ENCODE assay signal across 9 cellular contexts in the genomic region with DNA sequence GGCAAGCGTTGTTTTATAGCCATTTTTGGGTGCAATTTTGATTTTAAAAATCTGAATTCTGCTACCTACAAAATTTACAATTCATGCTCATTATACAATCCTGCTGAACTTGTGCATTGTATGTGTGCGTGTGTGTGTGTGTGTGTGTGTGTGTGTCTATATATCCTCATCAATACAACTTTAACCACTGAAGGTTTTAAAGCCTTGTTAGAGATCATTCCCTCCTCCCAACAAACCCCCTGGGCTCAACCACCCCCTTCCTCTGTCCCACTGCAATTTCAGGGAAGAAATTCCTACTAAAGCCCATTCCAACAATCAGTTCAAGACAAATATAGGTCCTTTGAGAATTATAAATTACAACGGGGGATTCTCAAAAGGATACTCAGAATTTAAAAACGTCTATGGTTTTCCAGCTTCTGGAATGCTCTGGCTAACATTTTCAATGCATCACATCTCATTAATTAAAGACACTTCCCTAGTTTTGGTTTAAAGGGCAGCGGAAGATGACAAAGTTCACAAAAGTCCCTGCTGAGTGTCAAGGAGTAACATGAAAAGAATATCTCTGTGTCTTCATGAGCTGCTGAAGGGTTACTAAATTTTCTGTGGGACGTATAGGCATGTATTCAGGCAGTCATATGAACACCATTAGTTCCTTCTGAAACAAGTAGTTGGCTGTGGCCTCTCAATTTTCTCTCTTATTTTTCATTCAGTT. TPM values are rescaled to one million over a fixed set of nuclear protein-coding genes. Genes with fewer than 3 reads are reported as not detected.
A peak's percentile ranks its signal among the peaks of the same experiment; 100 is the strongest.
DNase-seq lines count a peak whose midpoint lies in the region; ATAC-seq and TF ChIP-seq lines count a peak whose summit lies in the region.
"Had no signal": no experiment of that assay in that cellular context is flagged by ENCODE, and none has a peak within 500 bp of the region (broad histone marks: within the 10 kb centered on the region; RNA-seq: fewer than 3 reads in every experiment).

No MANE protein-coding gene starts in this region.

- peak overlapping the region; percentile 78 for H3K27ac ChIP-seq in SJCRH30
- peak overlapping the region; percentile 2 to 79 (median 72) for H3K27ac ChIP-seq in esophagus squamous epithelium
- H3K27ac ChIP-seq in parathyroid adenoma = no peak overlapping the region

- peaks cover 12% of the 10 kb centered on the region for H3K4me1 ChIP-seq in SJCRH30
- H3K4me1 ChIP-seq in esophagus squamous epithelium = peaks cover 0 to 27% (median 0%) of the 10 kb centered on the region in 3 donors
- H3K4me1 ChIP-seq in parathyroid adenoma = no peaks in the 10 kb centered on the region

- DNase-seq in EL = peak; percentile 23
- peak; percentile 3 to 56 for DNase-seq in SJCRH30
- no peak for DNase-seq in esophagus squamous epithelium (lab: John Stamatoyannopoulos, UW)
- DNase-seq in activated CD4-positive, alpha-beta T cell treated with anti-CD3 and anti-CD28 coated beads, Interleukin-2, amount 50 U/mL, for 1 hour = no peak
- no peak for DNase-seq in D341Med (ENCODE audit: low spot score)

- H3K9me3 ChIP-seq in SJCRH30 (replicated peaks) (no peaks in the 10 kb centered on the region), esophagus squamous epithelium (no peaks in the 10 kb centered on the region), parathyroid adenoma (ENCODE audit: control insufficient read depth, low read length) (no peaks in the 10 kb centered on the region)
- H3K9me3 ChIP-seq: mucosa of descending colon had no signal

- H3K4me3 ChIP-seq in SJCRH30 (peak overlapping the region; percentile 78), esophagus squamous epithelium (peak overlapping the region; percentile 21 to 65 (median 44)), parathyroid adenoma (ENCODE audit: low read depth, low read length) (peak overlapping the region; percentile 73)
- H3K4me3 ChIP-seq: mucosa of descending colon had no signal

- ATAC-seq in GM21737 (IDR thresholded peaks at IDR 0.05; ENCODE audit: unreplicated experiment) (no peak), GM18858 (IDR thresholded peaks at IDR 0.05; ENCODE audit: unreplicated experiment) (no peak)

- intact Hi-C loops in esophagus squamous epithelium (cut with DNase I) = no loop called here

- H2AFZ ChIP-seq in parathyroid adenoma = no peak overlapping the region

- TF ChIP-seq CTCF in esophagus squamous epithelium (IDR thresholded peaks at IDR 0.05) (no peak), parathyroid adenoma (IDR thresholded peaks at IDR 0.05) (no peak)

- WGBS in esophagus squamous epithelium, 2 donors = 27 to 32% methylated on average over 6 of the region's 6 CpGs

- H3K9ac ChIP-seq in parathyroid adenoma = no peak overlapping the region

- no peak for TF ChIP-seq POLR2A in esophagus squamous epithelium (IDR thresholded peaks at IDR 0.05)

- no peaks in the 10 kb centered on the region for H3K36me3 ChIP-seq in SJCRH30
- no peaks in the 10 kb centered on the region for H3K36me3 ChIP-seq in esophagus squamous epithelium
- no peaks in the 10 kb centered on the region for H3K36me3 ChIP-seq in parathyroid adenoma (ENCODE audit: control insufficient read depth, insufficient read depth, low read length)

- peak overlapping the region; percentile 82 for H3K4me2 ChIP-seq in parathyroid adenoma (ENCODE audit: low read length)

- no peaks in the 10 kb centered on the region for H3K27me3 ChIP-seq in SJCRH30
- peaks cover 0 to 5% (median 0%) of the 10 kb centered on the region in 4 donors for H3K27me3 ChIP-seq in esophagus squamous epithelium
- H3K27me3 ChIP-seq in parathyroid adenoma (ENCODE audit: control insufficient read depth, insufficient read depth, low read length) = no peaks in the 10 kb centered on the region

- H3K79me2 ChIP-seq in parathyroid adenoma = no peaks in the 10 kb centered on the region

RNA-seq across cellular contexts. Expression of a gene that starts 0.9 kb away (rescaled TPM):
- total RNA-seq in SJCRH30 (2014; rRNA removed; shearing (Covaris generic)) = 16.8 and 19.4 TPM in 2 replicates
- total RNA-seq in esophagus squamous epithelium = 1 to 10 TPM in 1 of 4 donors, under 1 TPM in 3; 0.15 to 4.6 (median 0.69) TPM

Comparison
In these comparisons a context has a peak if more than half of its experiments do, and no peak if none do; other contexts are left out.
1. DNase-seq: peak in EL (single experiment) and SJCRH30 (2 of 2); none in esophagus squamous epithelium (single experiment), activated CD4-positive, alpha-beta T cell treated with anti-CD3 and anti-CD28 coated beads, Interleukin-2, amount 50 U/mL, for 1 hour (single experiment) and D341Med (single experiment).
2. Peak in every context shown above with its lines, with median percentiles within 50 percentile points of each other: H3K4me3 ChIP-seq.